15 cellular contexts compared by ENCODE assay signal in the genomic region with DNA sequence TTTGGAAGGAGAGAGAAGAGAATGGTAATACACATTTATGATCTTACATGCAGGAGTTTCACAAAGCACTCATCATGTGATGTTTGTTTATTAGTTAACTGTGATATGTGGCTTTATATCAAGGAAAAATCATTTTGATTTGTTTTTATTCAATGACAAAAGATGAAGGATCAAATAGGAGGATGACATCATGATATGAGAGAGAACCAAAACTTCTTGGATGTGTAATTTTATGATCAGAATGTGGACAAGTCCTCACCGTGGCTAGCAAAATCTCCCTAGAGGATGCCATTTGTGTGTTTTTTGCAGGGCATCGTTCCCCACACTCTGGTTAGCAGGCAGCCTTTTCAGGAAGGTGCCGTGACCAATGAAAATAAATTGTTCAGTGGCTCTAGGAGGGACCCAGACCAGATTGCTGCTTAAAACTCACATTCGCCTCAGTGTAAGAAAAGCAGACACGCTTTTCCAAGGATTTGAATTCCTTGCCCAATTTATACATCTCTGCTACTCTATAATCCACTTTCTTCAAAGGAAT.
DNase-seq lines count a peak whose midpoint lies in the region; ATAC-seq and TF ChIP-seq lines count a peak whose summit lies in the region.
"Had no signal": no experiment of that assay in that cellular context is flagged by ENCODE, and none has a peak within 500 bp of the region (broad histone marks: within the 10 kb centered on the region; RNA-seq: fewer than 3 reads in every experiment).

No MANE protein-coding gene starts in this region.

- BruUV-seq in Panc1 (replicated peaks; lab: Mats Ljungman, UMichigan), result no TSS peak

- peak; percentile 35 for DNase-seq in DMS 273 (lab: John Stamatoyannopoulos, UW; ENCODE audit: unreplicated experiment)
- DNase-seq in DMS 273 treated with DMSO at 0.1 percent for 48 hours (lab: John Stamatoyannopoulos, UW), result no peak
- no peak for DNase-seq in Panc1 (ENCODE audit: low read depth, low spot score)
- no peak for DNase-seq in neural crest cell (ENCODE audit: low read depth, low spot score)
- no peak for DNase-seq in naive thymus-derived CD8-positive, alpha-beta T cell
- DNase-seq in sciatic nerve (ENCODE audit: low spot score), result no peak
- no peak for DNase-seq in Karpas-422
- DNase-seq: Caco-2; CD8-positive, alpha-beta memory T cell; H9 had no signal

- H3K9me3 ChIP-seq in HEK293 (ENCODE audit: control insufficient read depth, insufficient read depth, low read depth, low read length) (no peaks in the 10 kb centered on the region), Panc1 (ENCODE audit: control insufficient read depth, insufficient read depth, low read depth, low read length) (no peaks in the 10 kb centered on the region), Karpas-422 (ENCODE audit: low read length) (peaks cover 12% of the 10 kb centered on the region; the same call in 1 of the 2 replicates)
- H3K9me3 ChIP-seq: BLaER1, Caco-2 had no signal

- no peak overlapping the region for H3K4me3 Mint-ChIP-seq in neural crest cell
- no peak overlapping the region for H3K4me3 Mint-ChIP-seq in naive thymus-derived CD8-positive, alpha-beta T cell
- H3K4me3 Mint-ChIP-seq: CD8-positive, alpha-beta memory T cell; GM23338; H9 had no signal

- H3K4me1 ChIP-seq in HEK293 (ENCODE audit: control insufficient read depth, insufficient read depth, low read length), result no peaks in the 10 kb centered on the region
- no peaks in the 10 kb centered on the region; the same call in 1 of the 2 replicates for H3K4me1 ChIP-seq in Panc1 (ENCODE audit: control insufficient read depth, insufficient read depth, low read length)
- no peaks in the 10 kb centered on the region for H3K4me1 ChIP-seq in Karpas-422 (ENCODE audit: low read length)
- H3K4me1 ChIP-seq: BLaER1, Caco-2 had no signal

- H3K27me3 ChIP-seq in Panc1 (ENCODE audit: control insufficient read depth, insufficient read depth, low read length) (no peaks in the 10 kb centered on the region), Karpas-422 (ENCODE audit: low read length) (0 out of 2 replicates have a peak, but pooled peaks cover 2% of the 10 kb centered on the region)
- H3K27me3 ChIP-seq: BLaER1 had no signal

- no peaks in the 10 kb centered on the region for H3K9me3 Mint-ChIP-seq in neural crest cell
- H3K9me3 Mint-ChIP-seq in naive thymus-derived CD8-positive, alpha-beta T cell, result peaks cover 0 to 25% (median 3%) of the 10 kb centered on the region in 9 donors
- H3K9me3 Mint-ChIP-seq: GM23338, H9 had no signal

- no peak overlapping the region for H3K27ac ChIP-seq in HEK293 (ENCODE audit: extremely low read depth, low read depth, low read length)
- H3K27ac ChIP-seq in Panc1 (ENCODE audit: low read length), result peak overlapping the region; percentile 3; the same call in 1 of the 2 replicates
- H3K27ac ChIP-seq in Karpas-422 (ENCODE audit: low read length), result no peak overlapping the region
- H3K27ac ChIP-seq: 22Rv1, BLaER1 had no signal

- H2AFZ ChIP-seq in Karpas-422 (ENCODE audit: low read length), result no peak overlapping the region
- H2AFZ ChIP-seq: GM23338 had no signal

- H3K79me2 ChIP-seq in Karpas-422 (ENCODE audit: low read length), result no peaks in the 10 kb centered on the region

- no peak overlapping the region for H3K4me2 ChIP-seq in Karpas-422 (ENCODE audit: low read depth, low read length, poor library complexity, severe bottlenecking)
- H3K4me2 ChIP-seq: BLaER1, GM23338 had no signal

- H4K20me1 ChIP-seq in Karpas-422 (ENCODE audit: insufficient read depth, low read depth, low read length), result no peaks in the 10 kb centered on the region
- H4K20me1 ChIP-seq: BLaER1 had no signal

- in situ Hi-C loops in Panc1 (cut with HindIII; ENCODE audit: low pct_unique_long_range_greater_than_20kb, low sequenced_read_pairs), result no loop called here

- intact Hi-C loops in Panc1 (cut with micrococcal nuclease; ENCODE audit: unreplicated experiment) (no loop called here), sciatic nerve (cut with DNase I) (no loop called here)

- H3K36me3 ChIP-seq in HEK293 (ENCODE audit: control insufficient read depth in 2 of 2, insufficient read depth in 1 of 2, low read length in 2 of 2) (no peaks in the 10 kb centered on the region; a peak in 1 of 3 replicates), Panc1 (ENCODE audit: control insufficient read depth, insufficient read depth, low read length) (no peaks in the 10 kb centered on the region), Karpas-422 (ENCODE audit: insufficient read depth, low read length) (no peaks in the 10 kb centered on the region)
- H3K36me3 ChIP-seq: BLaER1 had no signal

- H3K4me1 Mint-ChIP-seq in neural crest cell, result no peaks in the 10 kb centered on the region
- H3K4me1 Mint-ChIP-seq in naive thymus-derived CD8-positive, alpha-beta T cell, result no peaks in the 10 kb centered on the region
- H3K4me1 Mint-ChIP-seq: CD8-positive, alpha-beta memory T cell; H9 had no signal

- POLR2A ChIA-PET in HEK293 (lab: Yijun Ruan, JAX), result no interaction called here
- POLR2A ChIA-PET in Panc1 (lab: Charles Lee), result no interaction called here
- POLR2A ChIA-PET in naive thymus-derived CD8-positive, alpha-beta T cell (lab: Charles Lee), result no interaction called here

- H3K4me3 ChIP-seq in HEK293 (ENCODE audit: low read depth, low read length) (no peak overlapping the region), Panc1 (ENCODE audit: low read depth in 2 of 2, low read length in 2 of 2) (no peak overlapping the region), Karpas-422 (ENCODE audit: low read length) (no peak overlapping the region)
- H3K4me3 ChIP-seq: BLaER1, GM12878, GM23338 had no signal

- TF ChIP-seq CTCF in HEK293 (tag by site-specific recombination; IDR thresholded peaks at IDR 0.05) (no peak), Panc1 (IDR thresholded peaks at IDR 0.05) (no peak), neural crest cell (conservative IDR thresholded peaks at IDR 0.05) (no peak)

- H3K9me2 ChIP-seq in Karpas-422 (replicated peaks; ENCODE audit: insufficient read depth, low read length), result no peaks in the 10 kb centered on the region

- no peaks in the 10 kb centered on the region for H3K27me3 Mint-ChIP-seq in neural crest cell (ENCODE audit: low read depth)
- no peaks in the 10 kb centered on the region for H3K27me3 Mint-ChIP-seq in naive thymus-derived CD8-positive, alpha-beta T cell
- H3K27me3 Mint-ChIP-seq: CD8-positive, alpha-beta memory T cell had no signal

- CTCF ChIA-PET in HEK293 (lab: Yijun Ruan, JAX) (no interaction called here), Panc1 (lab: Charles Lee) (no interaction called here)

- no peak overlapping the region for H3K9ac ChIP-seq in Karpas-422 (ENCODE audit: low read length)
- H3K9ac ChIP-seq: BLaER1 had no signal

- ATAC-seq in Panc1 (no peak), sciatic nerve (no peak)
- no peak for ATAC-seq in naive thymus-derived CD8-positive, alpha-beta T cell
- ATAC-seq: GM12878, GM23338 had no signal

- H3K27ac Mint-ChIP-seq in neural crest cell (ENCODE audit: unreplicated experiment), result peak overlapping the region; percentile 78
- no peak overlapping the region for H3K27ac Mint-ChIP-seq in naive thymus-derived CD8-positive, alpha-beta T cell
- H3K27ac Mint-ChIP-seq: CD8-positive, alpha-beta memory T cell; GM23338; H9 had no signal

- no peaks in the 10 kb centered on the region for H3K36me3 Mint-ChIP-seq in neural crest cell (ENCODE audit: low read depth)
- H3K36me3 Mint-ChIP-seq in naive thymus-derived CD8-positive, alpha-beta T cell, result no peaks in the 10 kb centered on the region

TF ChIP-seq in HEK293, 187 proteins besides CTCF, POLR2A, EP300 and RAD21:
- TF ChIP-seq, protein P1, sequence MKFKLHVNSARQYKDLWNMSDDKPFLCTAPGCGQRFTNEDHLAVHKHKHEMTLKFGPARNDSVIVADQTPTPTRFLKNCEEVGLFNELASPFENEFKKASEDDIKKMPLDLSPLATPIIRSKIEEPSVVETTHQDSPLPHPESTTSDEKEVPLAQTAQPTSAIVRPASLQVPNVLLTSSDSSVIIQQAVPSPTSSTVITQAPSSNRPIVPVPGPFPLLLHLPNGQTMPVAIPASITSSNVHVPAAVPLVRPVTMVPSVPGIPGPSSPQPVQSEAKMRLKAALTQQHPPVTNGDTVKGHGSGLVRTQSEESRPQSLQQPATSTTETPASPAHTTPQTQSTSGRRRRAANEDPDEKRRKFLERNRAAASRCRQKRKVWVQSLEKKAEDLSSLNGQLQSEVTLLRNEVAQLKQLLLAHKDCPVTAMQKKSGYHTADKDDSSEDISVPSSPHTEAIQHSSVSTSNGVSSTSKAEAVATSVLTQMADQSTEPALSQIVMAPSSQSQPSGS (tag by site-specific recombination; IDR thresholded peaks at IDR 0.05; ENCODE audit: low read depth), result peak; percentile 55
- TF ChIP-seq ZNF292 (tag by site-specific recombination; IDR thresholded peaks at IDR 0.05; ENCODE audit: borderline replicate concordance, low read depth) (no peak), HOXA7 (CRISPR knock-in tag; IDR thresholded peaks at IDR 0.05; ENCODE audit: borderline replicate concordance) (no peak), ZNF19 (tag by site-specific recombination; IDR thresholded peaks at IDR 0.05; ENCODE audit: low read depth) (no peak), ZNF184 (tag by site-specific recombination; IDR thresholded peaks at IDR 0.05) (no peak), ZNF16 (tag by site-specific recombination; IDR thresholded peaks at IDR 0.05; ENCODE audit: low read depth) (no peak)
